In the genomic region with DNA sequence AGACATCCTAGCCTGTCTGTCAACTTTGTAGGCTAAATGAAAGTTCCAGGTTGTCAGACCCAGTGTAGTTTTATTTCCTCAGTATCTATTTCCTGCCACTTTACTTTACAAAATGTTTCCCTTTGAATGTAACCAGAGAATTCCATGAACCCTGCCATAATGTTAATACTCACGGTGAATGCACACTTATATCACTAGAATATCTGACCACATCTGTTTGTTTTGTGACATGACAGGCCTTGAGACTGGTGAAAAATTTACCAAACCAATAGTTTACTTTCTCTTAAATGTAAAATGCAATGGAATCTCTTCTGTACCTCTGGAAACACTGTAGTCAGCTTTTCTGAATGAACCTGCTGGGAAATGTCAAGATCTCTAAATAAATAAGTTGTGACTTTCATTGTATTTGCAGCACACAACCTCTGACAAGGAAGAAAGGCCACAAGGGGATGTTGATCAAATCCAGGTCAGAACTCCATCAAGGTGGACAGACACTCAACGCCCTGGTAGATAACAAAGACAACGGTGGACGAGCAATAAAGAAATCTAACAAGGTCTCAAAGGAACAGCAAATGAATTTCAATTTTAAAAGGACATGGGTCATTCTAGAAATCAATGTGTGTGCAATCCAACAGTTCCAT, we compare ENCODE assay signal across 2 cellular contexts.
TF ChIP-seq lines count a peak whose summit lies in the region.

No MANE protein-coding gene starts in this region.

TF ChIP-seq in SK-N-SH, 30 proteins besides CTCF, POLR2A, EP300 and RAD21 (continued from another document):
- TF ChIP-seq SMC3 (IDR thresholded peaks at IDR 0.05; ENCODE audit: low read depth, low read length) (no peak), YY1 (IDR thresholded peaks at IDR 0.05; ENCODE audit: low read depth) (no peak), GABPA (IDR thresholded peaks at IDR 0.05; ENCODE audit: low read depth) (no peak), NFIC (IDR thresholded peaks at IDR 0.05; ENCODE audit: borderline replicate concordance) (no peak), FOSL2 (IDR thresholded peaks at IDR 0.05; ENCODE audit: borderline replicate concordance, low read depth) (no peak), RCOR1 (IDR thresholded peaks at IDR 0.05; ENCODE audit: low read length) (0 out of 2 replicates have a peak, but pooled peaks have one; percentile 31)
- TF ChIP-seq, protein P1, sequence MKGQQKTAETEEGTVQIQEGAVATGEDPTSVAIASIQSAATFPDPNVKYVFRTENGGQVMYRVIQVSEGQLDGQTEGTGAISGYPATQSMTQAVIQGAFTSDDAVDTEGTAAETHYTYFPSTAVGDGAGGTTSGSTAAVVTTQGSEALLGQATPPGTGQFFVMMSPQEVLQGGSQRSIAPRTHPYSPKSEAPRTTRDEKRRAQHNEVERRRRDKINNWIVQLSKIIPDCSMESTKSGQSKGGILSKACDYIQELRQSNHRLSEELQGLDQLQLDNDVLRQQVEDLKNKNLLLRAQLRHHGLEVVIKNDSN (IDR thresholded peaks at IDR 0.05; ENCODE audit: borderline replicate concordance, low read depth), result no peak

TF ChIP-seq in SK-N-SH treated with all-trans-retinoic acid at 6 μM for 48 hours, 23 proteins besides CTCF, POLR2A, EP300 and RAD21 (continued from another document):
- TF ChIP-seq, protein P2, sequence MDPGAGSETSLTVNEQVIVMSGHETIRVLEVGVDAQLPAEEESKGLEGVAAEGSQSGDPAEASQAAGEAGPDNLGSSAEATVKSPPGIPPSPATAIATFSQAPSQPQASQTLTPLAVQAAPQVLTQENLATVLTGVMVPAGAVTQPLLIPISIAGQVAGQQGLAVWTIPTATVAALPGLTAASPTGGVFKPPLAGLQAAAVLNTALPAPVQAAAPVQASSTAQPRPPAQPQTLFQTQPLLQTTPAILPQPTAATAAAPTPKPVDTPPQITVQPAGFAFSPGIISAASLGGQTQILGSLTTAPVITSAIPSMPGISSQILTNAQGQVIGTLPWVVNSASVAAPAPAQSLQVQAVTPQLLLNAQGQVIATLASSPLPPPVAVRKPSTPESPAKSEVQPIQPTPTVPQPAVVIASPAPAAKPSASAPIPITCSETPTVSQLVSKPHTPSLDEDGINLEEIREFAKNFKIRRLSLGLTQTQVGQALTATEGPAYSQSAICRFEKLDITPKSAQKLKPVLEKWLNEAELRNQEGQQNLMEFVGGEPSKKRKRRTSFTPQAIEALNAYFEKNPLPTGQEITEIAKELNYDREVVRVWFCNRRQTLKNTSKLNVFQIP (CRISPR knock-in tag; IDR thresholded peaks at IDR 0.05; ENCODE audit: borderline replicate concordance, low read depth), result no peak
